In the genomic region with DNA sequence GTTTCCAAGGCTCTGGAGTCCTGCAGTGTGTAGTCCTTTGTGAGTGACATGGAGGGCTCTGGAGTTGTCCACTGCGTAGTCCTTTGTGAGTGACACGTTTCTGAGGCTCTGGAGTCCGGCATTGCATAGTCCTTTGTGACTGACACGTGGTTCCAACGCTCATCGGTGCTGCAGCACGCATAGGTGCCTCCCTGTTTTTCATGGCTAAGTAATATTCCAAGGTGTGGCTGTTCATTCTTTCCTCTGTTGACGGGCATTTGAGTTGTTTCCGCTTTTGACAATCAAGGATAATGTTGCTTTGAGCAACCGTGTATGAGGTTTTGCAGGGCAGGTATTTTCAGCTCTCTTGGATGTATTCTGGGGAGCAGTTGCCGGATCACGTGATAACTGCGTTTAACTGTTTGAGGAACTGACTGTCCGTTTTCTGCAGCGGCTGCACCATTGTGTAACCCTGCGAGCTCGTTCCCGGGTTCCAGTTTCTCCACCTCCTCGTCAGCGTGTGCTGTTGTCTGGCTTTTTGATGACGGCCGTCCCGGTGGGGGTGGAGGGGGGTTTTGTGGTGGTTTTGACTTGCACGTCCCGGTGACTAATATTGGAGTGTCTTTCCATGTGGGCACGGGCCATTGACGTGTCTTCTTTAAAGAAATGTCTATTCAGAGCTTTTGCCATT, we compare ENCODE assay signal across 15 cellular contexts.
"Had no signal": no experiment of that assay in that cellular context is flagged by ENCODE, and none has a peak within 500 bp of the region (broad histone marks: within the 10 kb centered on the region; RNA-seq: fewer than 3 reads in every experiment).

No MANE protein-coding gene starts in this region.

- H3K27me3 Mint-ChIP-seq: activated CD4-positive, alpha-beta memory T cell treated with anti-CD3 and anti-CD28 coated beads, Interleukin-2, amount 10 ng/mL, durations not matched to agents 7 days and 5 days; activated naive CD8-positive, alpha-beta T cell treated with anti-CD3 and anti-CD28 coated beads, Interleukin-2, amount 10 ng/mL, durations not matched to agents 7 days and 5 days; stimulated activated naive CD8-positive, alpha-beta T cell treated with anti-CD3 and anti-CD28 coated beads, Interleukin-15, Interleukin-2, amounts not matched to agents 100 ng/mL and 50 ng/mL, for 24 hours had no signal

- H3K27ac Mint-ChIP-seq: activated CD4-positive, alpha-beta memory T cell treated with anti-CD3 and anti-CD28 coated beads, Interleukin-2, amount 10 ng/mL, durations not matched to agents 7 days and 5 days; activated naive CD8-positive, alpha-beta T cell treated with anti-CD3 and anti-CD28 coated beads, Interleukin-2, amount 10 ng/mL, durations not matched to agents 7 days and 5 days; neural progenitor cell; stimulated activated naive CD8-positive, alpha-beta T cell treated with anti-CD3 and anti-CD28 coated beads, Interleukin-15, Interleukin-2, amounts not matched to agents 100 ng/mL and 50 ng/mL, for 24 hours; T-helper 2 cell treated with Interferon-gamma antibody and Interleukin-4, amounts not matched to agents 5 μg/mL and 100 μg/mL, for 36 hours had no signal

- H3K4me3 Mint-ChIP-seq: activated CD4-positive, alpha-beta memory T cell treated with anti-CD3 and anti-CD28 coated beads, Interleukin-2, amount 10 ng/mL, durations not matched to agents 7 days and 5 days; activated naive CD8-positive, alpha-beta T cell treated with anti-CD3 and anti-CD28 coated beads, Interleukin-2, amount 10 ng/mL, durations not matched to agents 7 days and 5 days; neural progenitor cell; stimulated activated naive CD8-positive, alpha-beta T cell treated with anti-CD3 and anti-CD28 coated beads, Interleukin-15, Interleukin-2, amounts not matched to agents 100 ng/mL and 50 ng/mL, for 24 hours; T-helper 2 cell treated with Interferon-gamma antibody and Interleukin-4, amounts not matched to agents 5 μg/mL and 100 μg/mL, for 36 hours had no signal

- H3K9me3 ChIP-seq: gastroesophageal sphincter, pancreas, testis had no signal

- H3K9me3 Mint-ChIP-seq: activated CD4-positive, alpha-beta memory T cell treated with anti-CD3 and anti-CD28 coated beads, Interleukin-2, amount 10 ng/mL, durations not matched to agents 7 days and 5 days; activated naive CD8-positive, alpha-beta T cell treated with anti-CD3 and anti-CD28 coated beads, Interleukin-2, amount 10 ng/mL, durations not matched to agents 7 days and 5 days; stimulated activated naive CD8-positive, alpha-beta T cell treated with anti-CD3 and anti-CD28 coated beads, Interleukin-15, Interleukin-2, amounts not matched to agents 100 ng/mL and 50 ng/mL, for 24 hours; T-helper 2 cell treated with Interferon-gamma antibody and Interleukin-4, amounts not matched to agents 5 μg/mL and 100 μg/mL, for 36 hours had no signal

- ATAC-seq: gastroesophageal sphincter, left ventricle myocardium superior, pancreas had no signal

- H3K27ac ChIP-seq: neural progenitor cell, pancreas, testis had no signal

- H3K27me3 ChIP-seq: gastroesophageal sphincter, hepatocyte, neural progenitor cell, pancreas, testis had no signal

- H3K36me3 Mint-ChIP-seq: activated naive CD8-positive, alpha-beta T cell treated with anti-CD3 and anti-CD28 coated beads, Interleukin-2, amount 10 ng/mL, durations not matched to agents 7 days and 5 days had no signal

- H3K4me1 Mint-ChIP-seq: activated CD4-positive, alpha-beta memory T cell treated with anti-CD3 and anti-CD28 coated beads, Interleukin-2, amount 10 ng/mL, durations not matched to agents 7 days and 5 days; activated naive CD8-positive, alpha-beta T cell treated with anti-CD3 and anti-CD28 coated beads, Interleukin-2, amount 10 ng/mL, durations not matched to agents 7 days and 5 days had no signal

- DNase-seq: activated CD4-positive, alpha-beta memory T cell treated with anti-CD3 and anti-CD28 coated beads, Interleukin-2, amount 10 ng/mL, durations not matched to agents 7 days and 5 days; activated gamma-delta T cell treated with Interleukin-2 at 50 U/mL for 16 hours; activated naive CD8-positive, alpha-beta T cell treated with anti-CD3 and anti-CD28 coated beads, Interleukin-2, amount 10 ng/mL, durations not matched to agents 7 days and 5 days; activated T-cell treated with anti-CD3 and anti-CD28 coated beads, Interleukin-2, amount 50 U/mL, for 48 hours; kidney; left ventricle myocardium superior; pancreas; stimulated activated CD4-positive, alpha-beta T cell treated with anti-CD3 and anti-CD28 coated beads, Interleukin-15, amount 100 ng/mL, for 24 hours; stimulated activated CD4-positive, alpha-beta T cell treated with anti-CD3 and anti-CD28 coated beads, Interleukin-4, amount 100 ng/mL, for 24 hours; testis had no signal

- H3K4me1 ChIP-seq: neural progenitor cell, pancreas, testis had no signal

- H3K4me3 ChIP-seq: gastroesophageal sphincter, hepatocyte, neural progenitor cell, pancreas, testis had no signal
